Comparison of ENCODE assay signal across 8 cellular contexts in the genomic region with DNA sequence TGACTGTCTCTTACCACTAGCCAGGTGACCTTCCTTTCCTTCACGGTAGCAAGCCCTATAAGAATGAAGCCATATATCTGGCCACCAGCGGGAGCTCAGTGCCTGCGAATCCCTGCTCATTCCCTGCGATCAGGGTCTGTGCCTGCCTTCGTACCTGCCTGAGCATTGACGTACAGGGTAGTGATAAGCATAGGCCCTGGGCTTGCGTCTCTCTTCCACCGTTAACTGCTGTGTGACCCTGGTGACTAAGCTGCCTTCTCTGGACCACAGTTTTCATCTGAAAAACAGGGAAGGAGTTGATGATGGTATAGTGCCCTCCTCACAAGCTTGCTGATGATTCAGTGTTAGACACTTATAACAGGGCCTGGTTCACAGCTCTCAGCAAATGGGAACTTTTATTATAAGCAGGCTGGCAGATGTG. TPM values are rescaled to one million over a fixed set of nuclear protein-coding genes. Genes with fewer than 3 reads are reported as not detected.
DNase-seq lines count a peak whose midpoint lies in the region; ATAC-seq and TF ChIP-seq lines count a peak whose summit lies in the region.

No MANE protein-coding gene starts in this region.

- H3K27me3 ChIP-seq in right atrium auricular region (no peaks in the 10 kb centered on the region), right cardiac atrium (ENCODE audit: control insufficient read depth, insufficient read depth) (no peaks in the 10 kb centered on the region), iPS-20b (ENCODE audit: insufficient read depth, low read length) (peaks cover 11% of the 10 kb centered on the region), aorta (ENCODE audit: control insufficient read depth in 1 of 2, insufficient read depth in 2 of 2, low read length in 1 of 2) (no peaks in the 10 kb centered on the region)

- DNase-seq in right atrium auricular region (ENCODE audit: low spot score) (peak; percentile 52), right cardiac atrium (no peak), aorta (no peak)
- peak; percentile 80 for DNase-seq in activated CD8-positive, alpha-beta memory T cell treated with anti-CD3 and anti-CD28 coated beads for 24 hours
- peak in 4 of 6 experiments; percentile 44 to 67 (median 55) for DNase-seq in stimulated activated naive CD4-positive, alpha-beta T cell (lab: John Stamatoyannopoulos, UW)

- ATAC-seq in right cardiac atrium = no peak
- ATAC-seq in HG03460 (IDR thresholded peaks at IDR 0.05; ENCODE audit: unreplicated experiment) = no peak
- no peak for ATAC-seq in HG02623 (IDR thresholded peaks at IDR 0.05; ENCODE audit: unreplicated experiment)
- ATAC-seq in aorta (ENCODE audit: low FRiP score) = no peak

- intact Hi-C loops in right cardiac atrium (cut with DNase I) (no loop called here), aorta (cut with DNase I) (loop anchor here in 1 of 2 donors (10.0 kb wide), 2 partner anchors 76 to 516 kb away; partner anchors contain the start of genes DNALI1, SF3A3 and SNIP1)

- 89% methylated on average over 8 of the region's 8 CpGs for WGBS in right cardiac atrium
- 83 to 85% methylated on average over 8 of the region's 8 CpGs for WGBS in aorta, 2 donors

- H3K9ac ChIP-seq in iPS-20b (ENCODE audit: low read depth, low read length) = peak overlapping the region; percentile 71

- TF ChIP-seq CTCF in right atrium auricular region (IDR thresholded peaks at IDR 0.05) = no peak

- H3K36me3 ChIP-seq in right atrium auricular region (peaks cover 60% of the 10 kb centered on the region), iPS-20b (ENCODE audit: insufficient read depth, low read depth, low read length) (peaks cover 66% of the 10 kb centered on the region), aorta (ENCODE audit: control insufficient read depth in 1 of 2, insufficient read depth in 2 of 2, low read length in 1 of 2) (peaks cover 0 to 8% of the 10 kb centered on the region in 2 donors)

- H3K4me1 ChIP-seq in right atrium auricular region = peaks cover 0 to 63% of the 10 kb centered on the region in 2 donors
- peaks cover 28% of the 10 kb centered on the region for H3K4me1 ChIP-seq in right cardiac atrium (ENCODE audit: control insufficient read depth, insufficient read depth, low read length)
- peaks cover 30% of the 10 kb centered on the region for H3K4me1 ChIP-seq in iPS-20b (ENCODE audit: insufficient read depth, low read length)
- H3K4me1 ChIP-seq in aorta (ENCODE audit: control insufficient read depth in 1 of 2, insufficient read depth in 2 of 2, low read length in 2 of 2) = peaks cover 0 to 2% of the 10 kb centered on the region in 2 donors

- H3K9me3 ChIP-seq in right atrium auricular region = no peaks in the 10 kb centered on the region
- no peaks in the 10 kb centered on the region for H3K9me3 ChIP-seq in right cardiac atrium (ENCODE audit: control insufficient read depth, low read length)
- no peaks in the 10 kb centered on the region for H3K9me3 ChIP-seq in iPS-20b (ENCODE audit: insufficient read depth, low read depth, low read length)
- no peaks in the 10 kb centered on the region for H3K9me3 ChIP-seq in aorta (ENCODE audit: control insufficient read depth, low read length)

- H3K27ac ChIP-seq in right atrium auricular region = peak overlapping the region; percentile 94 to 97
- H3K27ac ChIP-seq in right cardiac atrium (ENCODE audit: low read length) = no peak overlapping the region
- H3K27ac ChIP-seq in iPS-20b (ENCODE audit: low read length) = peak overlapping the region; percentile 50
- peak overlapping the region in 1 of 2 donors; percentile 76 for H3K27ac ChIP-seq in aorta (ENCODE audit: low read depth in 1 of 2, low read length in 2 of 2)

- peak overlapping the region; percentile 8 to 35 for H3K4me3 ChIP-seq in right atrium auricular region
- no peak overlapping the region for H3K4me3 ChIP-seq in right cardiac atrium (ENCODE audit: low read length)
- H3K4me3 ChIP-seq in iPS-20b (ENCODE audit: low read length) = no peak overlapping the region
- no peak overlapping the region for H3K4me3 ChIP-seq in aorta (ENCODE audit: low read length in 2 of 2)

RNA-seq across cellular contexts. Expression of gene ZC3H12A, which starts 4.1 kb away (rescaled TPM):
- 10 to 100 TPM in 1 of 2 donors, 1 to 10 TPM in 1; 9.4 to 13.5 TPM for total RNA-seq in right atrium auricular region
- 10 to 100 TPM in 1 of 4 donors, 1 to 10 TPM in 3; 6.0 to 15.1 (median 8.1) TPM for total RNA-seq in right cardiac atrium
- polyA plus RNA-seq in right cardiac atrium = 7.2 TPM
- total RNA-seq in aorta = 10 to 100 TPM in 1 of 2 donors, 1 to 10 TPM in 1; 9.0 to 26.5 TPM
- polyA plus RNA-seq in aorta = 10 to 100 TPM in 1 of 2 donors, 1 to 10 TPM in 1; 3.8 to 14.2 TPM

RNA-seq across cellular contexts. Expression of gene MEAF6, which starts 36.1 kb away (rescaled TPM):
- total RNA-seq in right atrium auricular region (10 to 100 TPM; 50.4 to 61.0 TPM), right cardiac atrium (10 to 100 TPM; 35.0 to 40.1 (median 39.2) TPM), aorta (10 to 100 TPM; 42.4 to 50.1 TPM)
- polyA plus RNA-seq in right cardiac atrium (32.7 TPM), aorta (10 to 100 TPM; 50.7 to 54.1 TPM)

Comparison
In these comparisons a context has a peak if more than half of its experiments do, and no peak if none do; other contexts are left out.
1. DNase-seq: peak in right atrium auricular region (single experiment), activated CD8-positive, alpha-beta memory T cell treated with anti-CD3 and anti-CD28 coated beads for 24 hours (single experiment) and stimulated activated naive CD4-positive, alpha-beta T cell (4 of 6); none in right cardiac atrium (0 of 3) and aorta (0 of 2).
2. H3K4me3 ChIP-seq: peak in right atrium auricular region (2 of 2); none in right cardiac atrium (single experiment), iPS-20b (single experiment) and aorta (0 of 2).